ENCODE assay signal across 11 cellular contexts in genomic region chr4:47915378-47915777, GRCh38. TPM values are rescaled to one million over a fixed set of nuclear protein-coding genes. Genes with fewer than 3 reads are reported as not detected.
A peak's percentile ranks its signal among the peaks of the same experiment; 100 is the strongest.
DNase-seq lines count a peak whose midpoint lies in the region; ATAC-seq, FAIRE-seq and TF ChIP-seq lines count a peak whose summit lies in the region.
"Had no signal": no experiment of that assay in that cellular context is flagged by ENCODE, and none has a peak within 500 bp of the region (broad histone marks: within the 10 kb centered on the region; RNA-seq: fewer than 3 reads in every experiment).

No MANE protein-coding gene starts in this region.

- CTCF ChIA-PET in CD8-positive, alpha-beta T cell (lab: Charles Lee): no interaction called here

- H3K27me3 Mint-ChIP-seq in CD8-positive, alpha-beta T cell (ENCODE audit: low read depth): no peaks in the 10 kb centered on the region
- H3K27me3 Mint-ChIP-seq in IgD-negative memory B cell (peaks cover 1% of the 10 kb centered on the region), astrocyte (ENCODE audit: low read depth, unreplicated experiment) (no peaks in the 10 kb centered on the region), nephron (ENCODE audit: low read depth) (no peaks in the 10 kb centered on the region)

- H3K4me2 ChIP-seq in astrocyte (ENCODE audit: low read length): peak overlapping the region; percentile 88

- no peak overlapping the region for H3K4me3 ChIP-seq in CD8-positive, alpha-beta T cell (ENCODE audit: low read depth, low read length)
- H3K4me3 ChIP-seq in astrocyte (ENCODE audit: insufficient read depth, low read depth, low read length): peak overlapping the region; percentile 99

- H3K9ac ChIP-seq in astrocyte (ENCODE audit: low read length): peak overlapping the region; percentile 98

- intact Hi-C loops in CD8-positive, alpha-beta T cell (cut with DNase I, micrococcal nuclease): loop anchor here (1.0 to 10.0 kb wide), 6 partner anchors 102 to 453 kb away; partner anchors contain the start of genes COMMD8 (in 2 of the 2), CNGA1 (in 1 of the 2), NIPAL1 (in 1 of the 2) and SLAIN2 (in 1 of the 2)

- no peak for FAIRE-seq in astrocyte (lab: Jason Lieb, UNC)

- H3K27ac ChIP-seq in CD8-positive, alpha-beta T cell (ENCODE audit: low read depth, low read length): no peak overlapping the region
- H3K27ac ChIP-seq in astrocyte (ENCODE audit: low read depth, low read length): no peak overlapping the region

- H3K4me1 Mint-ChIP-seq in CD8-positive, alpha-beta T cell (ENCODE audit: low read depth): peaks cover 28% of the 10 kb centered on the region
- H3K4me1 Mint-ChIP-seq in IgD-negative memory B cell (peaks cover 22 to 30% (median 23%) of the 10 kb centered on the region in 3 donors), astrocyte (ENCODE audit: low read depth, unreplicated experiment) (peaks cover 11% of the 10 kb centered on the region), nephron (peaks cover 27% of the 10 kb centered on the region)

- POLR2A ChIA-PET in CD8-positive, alpha-beta T cell (lab: Charles Lee): no interaction called here

- ATAC-seq in CD8-positive, alpha-beta T cell: no peak
- ATAC-seq in GM21737 (IDR thresholded peaks at IDR 0.05; ENCODE audit: unreplicated experiment) (no peak), GM21825 (IDR thresholded peaks at IDR 0.05; ENCODE audit: unreplicated experiment) (no peak)

- no peak for TF ChIP-seq CTCF in CD8-positive, alpha-beta T cell (IDR thresholded peaks at IDR 0.05)
- TF ChIP-seq CTCF in astrocyte (IDR thresholded peaks at IDR 0.05; ENCODE audit: insufficient read depth, low read depth, low read length): no peak
- TF ChIP-seq CTCF in nephron (IDR thresholded peaks at IDR 0.05; ENCODE audit: unreplicated experiment in 3 of 3): no peak

- H3K4me3 Mint-ChIP-seq in CD8-positive, alpha-beta T cell: peak overlapping the region; percentile 99
- peak overlapping the region; percentile 96 to 100 (median 98) for H3K4me3 Mint-ChIP-seq in IgD-negative memory B cell
- peak overlapping the region; percentile 96 for H3K4me3 Mint-ChIP-seq in astrocyte (ENCODE audit: unreplicated experiment)
- H3K4me3 Mint-ChIP-seq in nephron: peak overlapping the region; percentile 97

- DNase-seq in CD8-positive, alpha-beta T cell: no peak
- DNase-seq in astrocyte (ENCODE audit: low read depth) (no peak), H4 (ENCODE audit: low spot score) (no peak), NCI-H69 (lab: John Stamatoyannopoulos, UW) (no peak)
- DNase-seq: DMS79 treated with DMSO at 0.1 percent for 48 hours; NCI-H345; stimulated activated CD8-positive, alpha-beta memory T cell treated with anti-CD3 and anti-CD28 coated beads, Interleukin-4, amount 100 ng/mL, for 48 hours had no signal

- peaks cover 36% of the 10 kb centered on the region for H3K79me2 ChIP-seq in astrocyte (ENCODE audit: insufficient read depth, low read length)

- H3K4me1 ChIP-seq in CD8-positive, alpha-beta T cell (ENCODE audit: insufficient read depth, low read length): peaks cover 22% of the 10 kb centered on the region
- peaks cover 8% of the 10 kb centered on the region for H3K4me1 ChIP-seq in astrocyte (ENCODE audit: insufficient read depth, low read length)

- H3K36me3 Mint-ChIP-seq in CD8-positive, alpha-beta T cell: peaks cover 23% of the 10 kb centered on the region
- peaks cover 1% of the 10 kb centered on the region for H3K36me3 Mint-ChIP-seq in IgD-negative memory B cell
- H3K36me3 Mint-ChIP-seq in astrocyte (ENCODE audit: low read depth, unreplicated experiment): no peaks in the 10 kb centered on the region
- peaks cover 18% of the 10 kb centered on the region for H3K36me3 Mint-ChIP-seq in nephron (ENCODE audit: low read depth)

- peaks cover 5% of the 10 kb centered on the region for H4K20me1 ChIP-seq in astrocyte (ENCODE audit: insufficient read depth, low read length)

- no peaks in the 10 kb centered on the region for H3K9me3 ChIP-seq in CD8-positive, alpha-beta T cell (ENCODE audit: low read length)
- no peaks in the 10 kb centered on the region for H3K9me3 ChIP-seq in astrocyte (ENCODE audit: insufficient read depth, low read depth, low read length)

- H2AFZ ChIP-seq in astrocyte (ENCODE audit: low read depth, low read length): peak overlapping the region; percentile 88

- H3K9me3 Mint-ChIP-seq in CD8-positive, alpha-beta T cell: no peaks in the 10 kb centered on the region
- H3K9me3 Mint-ChIP-seq in IgD-negative memory B cell (peaks cover 0 to 2% (median 0%) of the 10 kb centered on the region in 3 donors), astrocyte (ENCODE audit: unreplicated experiment) (peaks cover 7% of the 10 kb centered on the region), nephron (peaks cover 10% of the 10 kb centered on the region)

- H3K27ac Mint-ChIP-seq in CD8-positive, alpha-beta T cell: no peak overlapping the region
- H3K27ac Mint-ChIP-seq in IgD-negative memory B cell (peak overlapping the region in 1 of 3 donors; percentile 0), astrocyte (ENCODE audit: unreplicated experiment) (no peak overlapping the region), nephron (peak overlapping the region in 2 of 3 experiments; percentile 87 to 90)

- no peaks in the 10 kb centered on the region for H3K27me3 ChIP-seq in CD8-positive, alpha-beta T cell (ENCODE audit: insufficient read depth, low read length)
- H3K27me3 ChIP-seq in astrocyte (ENCODE audit: insufficient read depth, low read length): no peaks in the 10 kb centered on the region

- no peaks in the 10 kb centered on the region for H3K36me3 ChIP-seq in CD8-positive, alpha-beta T cell (ENCODE audit: insufficient read depth, low read length)
- no peaks in the 10 kb centered on the region for H3K36me3 ChIP-seq in astrocyte (ENCODE audit: insufficient read depth, low read length)

RNA-seq across cellular contexts. Expression of gene NFXL1, which starts 1.0 kb away (rescaled TPM):
- total RNA-seq in CD8-positive, alpha-beta T cell: 1 to 10 TPM; 6.5 to 8.1 TPM
- 8.4 TPM for polyA plus RNA-seq in IgD-negative memory B cell
- total RNA-seq in astrocyte: 11.7 and 13.0 TPM in 2 replicates
- total RNA-seq in H4 (2014; rRNA removed; shearing (Covaris generic)): 5.7 and 5.8 TPM in 2 replicates

Comparison
In these comparisons a context has a peak if more than half of its experiments do, and no peak if none do; other contexts are left out.
1. H3K27ac Mint-ChIP-seq: peak in nephron (2 of 3); none in CD8-positive, alpha-beta T cell (single experiment) and astrocyte (single experiment).
2. Peak in every context shown above with its lines, with median percentiles within 50 percentile points of each other: H3K4me3 Mint-ChIP-seq.